Comparison of ENCODE assay signal across 21 cellular contexts in genomic region chr11:1194231-1194976, GRCh38. TPM values are rescaled to one million over a fixed set of nuclear protein-coding genes. Genes with fewer than 3 reads are reported as not detected.
DNase-seq lines count a peak whose midpoint lies in the region; ATAC-seq and TF ChIP-seq lines count a peak whose summit lies in the region.
"Had no signal": no experiment of that assay in that cellular context is flagged by ENCODE, and none has a peak within 500 bp of the region (broad histone marks: within the 10 kb centered on the region; RNA-seq: fewer than 3 reads in every experiment).

No MANE protein-coding gene starts in this region.

- H3K4me1 Mint-ChIP-seq in osteocyte (ENCODE audit: unreplicated experiment): no peaks in the 10 kb centered on the region
- no peaks in the 10 kb centered on the region for H3K4me1 Mint-ChIP-seq in activated T-helper 1 cell treated with anti-CD3 and anti-CD28 coated beads, Interleukin-12 subunit alpha, Interleukin-12 subunit beta, Interleukin-2, Interleukin-4 antibody, amounts not matched to agents 30 ng/mL and 10 ng/mL and 1 ng/mL, durations not matched to agents 14 hours and 24 hours and 36 hours (ENCODE audit: low read depth)
- H3K4me1 Mint-ChIP-seq: activated CD4-positive, alpha-beta T cell treated with anti-CD3 and anti-CD28 coated beads, Interleukin-2, amount 10 ng/mL, durations not matched to agents 7 days and 5 days; activated naive CD8-positive, alpha-beta T cell treated with anti-CD3 and anti-CD28 coated beads for 36 hours; H9; naive thymus-derived CD8-positive, alpha-beta T cell; stimulated activated effector memory CD8-positive, alpha-beta T cell treated with anti-CD3 and anti-CD28 coated beads, Interleukin-12 subunit alpha, Interleukin-12 subunit beta, amount 100 ng/mL, for 72 hours had no signal

- H3K36me3 Mint-ChIP-seq in osteocyte (ENCODE audit: unreplicated experiment): no peaks in the 10 kb centered on the region
- H3K36me3 Mint-ChIP-seq in activated T-helper 1 cell treated with anti-CD3 and anti-CD28 coated beads, Interleukin-12 subunit alpha, Interleukin-12 subunit beta, Interleukin-2, Interleukin-4 antibody, amounts not matched to agents 30 ng/mL and 10 ng/mL and 1 ng/mL, durations not matched to agents 14 hours and 24 hours and 36 hours (ENCODE audit: low read depth): no peaks in the 10 kb centered on the region
- H3K36me3 Mint-ChIP-seq: activated naive CD8-positive, alpha-beta T cell treated with anti-CD3 and anti-CD28 coated beads for 36 hours; naive thymus-derived CD8-positive, alpha-beta T cell; stimulated activated effector memory CD8-positive, alpha-beta T cell treated with anti-CD3 and anti-CD28 coated beads, Interleukin-12 subunit alpha, Interleukin-12 subunit beta, amount 100 ng/mL, for 72 hours had no signal

- no peak for TF ChIP-seq CTCF in heart right ventricle (IDR thresholded peaks at IDR 0.05)
- no peak for TF ChIP-seq CTCF in osteocyte (IDR thresholded peaks at IDR 0.05)
- TF ChIP-seq CTCF in RWPE1 (conservative IDR thresholded peaks at IDR 0.05; ENCODE audit: low read depth): no peak

- CTCF ChIA-PET in RWPE1 (lab: Yijun Ruan, JAX): interaction anchor here (0.6 kb wide), 1 partner anchor 59 kb away, joined by 3 read pairs; no protein-coding TSS in a partner anchor

- H3K27ac ChIP-seq in heart right ventricle: no peak overlapping the region
- H3K27ac ChIP-seq in RWPE1: no peak overlapping the region
- H3K27ac ChIP-seq: SK-N-MC had no signal

- H3K4me1 ChIP-seq in heart right ventricle: no peaks in the 10 kb centered on the region

- H3K9me3 Mint-ChIP-seq in osteocyte (ENCODE audit: unreplicated experiment): no peaks in the 10 kb centered on the region
- no peaks in the 10 kb centered on the region for H3K9me3 Mint-ChIP-seq in activated T-helper 1 cell treated with anti-CD3 and anti-CD28 coated beads, Interleukin-12 subunit alpha, Interleukin-12 subunit beta, Interleukin-2, Interleukin-4 antibody, amounts not matched to agents 30 ng/mL and 10 ng/mL and 1 ng/mL, durations not matched to agents 14 hours and 24 hours and 36 hours
- H3K9me3 Mint-ChIP-seq: activated CD4-positive, alpha-beta T cell treated with anti-CD3 and anti-CD28 coated beads, Interleukin-2, amount 10 ng/mL, durations not matched to agents 7 days and 5 days; activated naive CD8-positive, alpha-beta T cell treated with anti-CD3 and anti-CD28 coated beads for 36 hours; naive thymus-derived CD8-positive, alpha-beta T cell; stimulated activated effector memory CD8-positive, alpha-beta T cell treated with anti-CD3 and anti-CD28 coated beads, Interleukin-12 subunit alpha, Interleukin-12 subunit beta, amount 100 ng/mL, for 72 hours had no signal

- peaks cover 0 to 53% (median 36%) of the 10 kb centered on the region in 7 donors for H3K27me3 ChIP-seq in heart right ventricle

- POLR2A ChIA-PET in RWPE1 (lab: Yijun Ruan, JAX; ENCODE audit: low non-redundant PET): no interaction called here

- ATAC-seq in Right ventricle myocardium superior (ENCODE audit: poor library complexity) (no peak), heart right ventricle (no peak), left cardiac atrium (no peak), GM18520 (IDR thresholded peaks at IDR 0.05; ENCODE audit: unreplicated experiment) (no peak)
- ATAC-seq: esophagus mucosa; naive thymus-derived CD8-positive, alpha-beta T cell; stimulated activated effector memory CD8-positive, alpha-beta T cell treated with anti-CD3 and anti-CD28 coated beads, Interleukin-12 subunit alpha, Interleukin-12 subunit beta, amount 100 ng/mL, for 72 hours had no signal

- H3K4me3 Mint-ChIP-seq in osteocyte (ENCODE audit: unreplicated experiment): no peak overlapping the region
- no peak overlapping the region for H3K4me3 Mint-ChIP-seq in activated T-helper 1 cell treated with anti-CD3 and anti-CD28 coated beads, Interleukin-12 subunit alpha, Interleukin-12 subunit beta, Interleukin-2, Interleukin-4 antibody, amounts not matched to agents 30 ng/mL and 10 ng/mL and 1 ng/mL, durations not matched to agents 14 hours and 24 hours and 36 hours
- H3K4me3 Mint-ChIP-seq: activated CD4-positive, alpha-beta T cell treated with anti-CD3 and anti-CD28 coated beads, Interleukin-2, amount 10 ng/mL, durations not matched to agents 7 days and 5 days; activated naive CD8-positive, alpha-beta T cell treated with anti-CD3 and anti-CD28 coated beads for 36 hours; H9; naive thymus-derived CD8-positive, alpha-beta T cell; stimulated activated effector memory CD8-positive, alpha-beta T cell treated with anti-CD3 and anti-CD28 coated beads, Interleukin-12 subunit alpha, Interleukin-12 subunit beta, amount 100 ng/mL, for 72 hours had no signal

- no peak overlapping the region for H3K4me3 ChIP-seq in heart right ventricle
- H3K4me3 ChIP-seq: SK-N-MC had no signal

- no peak overlapping the region for H3K27ac Mint-ChIP-seq in osteocyte (ENCODE audit: unreplicated experiment)
- H3K27ac Mint-ChIP-seq in activated T-helper 1 cell treated with anti-CD3 and anti-CD28 coated beads, Interleukin-12 subunit alpha, Interleukin-12 subunit beta, Interleukin-2, Interleukin-4 antibody, amounts not matched to agents 30 ng/mL and 10 ng/mL and 1 ng/mL, durations not matched to agents 14 hours and 24 hours and 36 hours: no peak overlapping the region
- H3K27ac Mint-ChIP-seq: activated CD4-positive, alpha-beta T cell treated with anti-CD3 and anti-CD28 coated beads, Interleukin-2, amount 10 ng/mL, durations not matched to agents 7 days and 5 days; activated naive CD8-positive, alpha-beta T cell treated with anti-CD3 and anti-CD28 coated beads for 36 hours; H9; naive thymus-derived CD8-positive, alpha-beta T cell; stimulated activated effector memory CD8-positive, alpha-beta T cell treated with anti-CD3 and anti-CD28 coated beads, Interleukin-12 subunit alpha, Interleukin-12 subunit beta, amount 100 ng/mL, for 72 hours had no signal

- no peaks in the 10 kb centered on the region for H3K36me3 ChIP-seq in heart right ventricle

- intact Hi-C loops in Right ventricle myocardium superior (cut with DNase I) (no loop called here), heart right ventricle (cut with DNase I) (no loop called here), left cardiac atrium (cut with DNase I) (no loop called here)
- intact Hi-C loops in activated T-helper 1 cell treated with anti-CD3 and anti-CD28 coated beads, Interleukin-12 subunit alpha, Interleukin-12 subunit beta, Interleukin-2, Interleukin-4 antibody, amounts not matched to agents 30 ng/mL and 10 ng/mL and 1 ng/mL, durations not matched to agents 14 hours and 24 hours and 36 hours (cut with micrococcal nuclease): no loop called here

- 94 to 97% methylated on average over 59 of the region's 59 CpGs for WGBS in heart right ventricle, 2 donors

- peak; percentile 34 for DNase-seq in Right ventricle myocardium superior
- no peak for DNase-seq in heart right ventricle
- DNase-seq in left cardiac atrium: peak; percentile 22
- peak; percentile 84 for DNase-seq in osteocyte (ENCODE audit: extremely low spot score, unreplicated experiment)
- DNase-seq in AG20443 (ENCODE audit: low spot score): no peak
- DNase-seq in activated T-helper 1 cell treated with anti-CD3 and anti-CD28 coated beads, Interleukin-12 subunit alpha, Interleukin-12 subunit beta, Interleukin-2, Interleukin-4 antibody, amounts not matched to agents 30 ng/mL and 10 ng/mL and 1 ng/mL, durations not matched to agents 14 hours and 24 hours and 36 hours (ENCODE audit: low spot score): no peak
- DNase-seq in RWPE1 (ENCODE audit: low spot score): no peak
- DNase-seq: activated CD4-positive, alpha-beta T cell treated with anti-CD3 and anti-CD28 coated beads, Interleukin-2, amount 10 ng/mL, durations not matched to agents 7 days and 5 days; activated naive CD8-positive, alpha-beta T cell treated with anti-CD3 and anti-CD28 coated beads for 36 hours; EL; mammary epithelial cell; trophoblast cell had no signal

- no peaks in the 10 kb centered on the region for H3K27me3 Mint-ChIP-seq in osteocyte (ENCODE audit: unreplicated experiment)
- no peaks in the 10 kb centered on the region for H3K27me3 Mint-ChIP-seq in activated T-helper 1 cell treated with anti-CD3 and anti-CD28 coated beads, Interleukin-12 subunit alpha, Interleukin-12 subunit beta, Interleukin-2, Interleukin-4 antibody, amounts not matched to agents 30 ng/mL and 10 ng/mL and 1 ng/mL, durations not matched to agents 14 hours and 24 hours and 36 hours (ENCODE audit: insufficient read depth)
- H3K27me3 Mint-ChIP-seq: activated CD4-positive, alpha-beta T cell treated with anti-CD3 and anti-CD28 coated beads, Interleukin-2, amount 10 ng/mL, durations not matched to agents 7 days and 5 days; activated naive CD8-positive, alpha-beta T cell treated with anti-CD3 and anti-CD28 coated beads for 36 hours had no signal

- H3K9me3 ChIP-seq in heart right ventricle: no peaks in the 10 kb centered on the region

RNA-seq across cellular contexts. Expression of gene MUC5B, which starts 28.5 kb away (rescaled TPM):
- total RNA-seq in Right ventricle myocardium superior: not detected
- not detected for total RNA-seq in heart right ventricle
- polyA plus RNA-seq in heart right ventricle: not detected
- not detected for total RNA-seq in left cardiac atrium
- not detected in 2 replicates for total RNA-seq in osteocyte
- total RNA-seq in activated T-helper 1 cell treated with anti-CD3 and anti-CD28 coated beads, Interleukin-12 subunit alpha, Interleukin-12 subunit beta, Interleukin-2, Interleukin-4 antibody, amounts not matched to agents 30 ng/mL and 10 ng/mL and 1 ng/mL, durations not matched to agents 14 hours and 24 hours and 36 hours: not detected in 2 replicates
- total RNA-seq: activated CD4-positive, alpha-beta T cell treated with anti-CD3 and anti-CD28 coated beads, Interleukin-2, amount 10 ng/mL, durations not matched to agents 7 days and 5 days; activated naive CD8-positive, alpha-beta T cell treated with anti-CD3 and anti-CD28 coated beads for 36 hours; bronchial epithelial cell; glomerular endothelial cell; H9; MCF 10A; naive thymus-derived CD8-positive, alpha-beta T cell had no signal
- polyA plus RNA-seq: mammary epithelial cell; naive thymus-derived CD8-positive, alpha-beta T cell had no signal

RNA-seq across cellular contexts. Expression of gene MUC5AC, which starts 36.7 kb away (rescaled TPM):
- total RNA-seq in Right ventricle myocardium superior (not detected), heart right ventricle (not detected), left cardiac atrium (not detected), osteocyte (not detected in 2 replicates)
- polyA plus RNA-seq in heart right ventricle: not detected
- not detected in 2 replicates for total RNA-seq in activated T-helper 1 cell treated with anti-CD3 and anti-CD28 coated beads, Interleukin-12 subunit alpha, Interleukin-12 subunit beta, Interleukin-2, Interleukin-4 antibody, amounts not matched to agents 30 ng/mL and 10 ng/mL and 1 ng/mL, durations not matched to agents 14 hours and 24 hours and 36 hours
- total RNA-seq: activated CD4-positive, alpha-beta T cell treated with anti-CD3 and anti-CD28 coated beads, Interleukin-2, amount 10 ng/mL, durations not matched to agents 7 days and 5 days; activated naive CD8-positive, alpha-beta T cell treated with anti-CD3 and anti-CD28 coated beads for 36 hours; esophagus mucosa; glomerular endothelial cell; H9; mammary epithelial cell; MCF 10A; naive thymus-derived CD8-positive, alpha-beta T cell had no signal
- polyA plus RNA-seq: naive thymus-derived CD8-positive, alpha-beta T cell had no signal

Comparison
In these comparisons a context has a peak if more than half of its experiments do, and no peak if none do; other contexts are left out.
1. DNase-seq: peak in Right ventricle myocardium superior (single experiment), left cardiac atrium (single experiment) and osteocyte (single experiment); none in heart right ventricle (0 of 2), AG20443 (single experiment), activated T-helper 1 cell treated with anti-CD3 and anti-CD28 coated beads, Interleukin-12 subunit alpha, Interleukin-12 subunit beta, Interleukin-2, Interleukin-4 antibody, amounts not matched to agents 30 ng/mL and 10 ng/mL and 1 ng/mL, durations not matched to agents 14 hours and 24 hours and 36 hours (single experiment) and RWPE1 (single experiment).